9 cellular contexts compared by ENCODE assay signal in genomic region chr5:135038829-135039525, GRCh38. TPM values are rescaled to one million over a fixed set of nuclear protein-coding genes. Genes with fewer than 3 reads are reported as not detected.
DNase-seq lines count a peak whose midpoint lies in the region; ATAC-seq, FAIRE-seq and TF ChIP-seq lines count a peak whose summit lies in the region.
"Had no signal": no experiment of that assay in that cellular context is flagged by ENCODE, and none has a peak within 500 bp of the region (broad histone marks: within the 10 kb centered on the region; RNA-seq: fewer than 3 reads in every experiment).

No MANE protein-coding gene starts in this region.

- no TSS peak for BruUV-seq in GM12878 (replicated peaks; lab: Mats Ljungman, UMichigan)

- no peak overlapping the region for H2AK5ac ChIP-seq in mesenchymal stem cell (ENCODE audit: low read length, severe bottlenecking)

- no peak overlapping the region for H3K4me2 ChIP-seq in GM12878 (ENCODE audit: control insufficient read depth, insufficient read depth)
- H3K4me2 ChIP-seq in mesenchymal stem cell (ENCODE audit: low read length, poor library complexity, severe bottlenecking), result peak overlapping the region; percentile 1

- no peak for FAIRE-seq in GM12878 (lab: Jason Lieb, UNC)

- H4K8ac ChIP-seq in mesenchymal stem cell (ENCODE audit: low read length), result no peak overlapping the region

- H3K4me3 ChIP-seq in GM12878 (no peak overlapping the region), mesenchymal stem cell (ENCODE audit: insufficient read depth in 1 of 2, low read depth in 1 of 2, low read length in 2 of 2) (no peak overlapping the region), upper lobe of right lung (no peak overlapping the region)

- H4K20me1 ChIP-seq in GM12878 (ENCODE audit: control insufficient read depth, insufficient read depth), result peaks cover 2% of the 10 kb centered on the region; the same call in 1 of the 2 replicates

- intact Hi-C loops in Right ventricle myocardium superior (cut with DNase I) (no loop called here), Right ventricle myocardium inferior (cut with DNase I) (loop anchor here (10.0 kb wide), 1 partner anchor 296 kb away; no protein-coding TSS in a partner anchor), GM12878 (cut with micrococcal nuclease; ENCODE audit: unreplicated experiment) (no loop called here), upper lobe of right lung (cut with DNase I) (no loop called here)

- H3K14ac ChIP-seq in mesenchymal stem cell (ENCODE audit: low read length in 2 of 2), result no peak overlapping the region

- DNase-seq in Right ventricle myocardium superior (no peak), Right ventricle myocardium inferior (ENCODE audit: missing footprints) (no peak), GM12878 (ENCODE audit: low read depth, low spot score) (no peak), mesenchymal stem cell (peak; percentile 39), upper lobe of right lung (no peak), DMS79 (lab: John Stamatoyannopoulos, UW) (no peak), middle frontal gyrus (ENCODE audit: extremely low spot score, low spot score) (no peak), NCI-H2029 treated with DMSO at 0.1 percent for 48 hours (lab: John Stamatoyannopoulos, UW) (no peak)
- DNase-seq: activated naive CD4-positive, alpha-beta T cell treated with anti-CD3 and anti-CD28 coated beads, Interleukin-2, amount 10 ng/mL, durations not matched to agents 7 days and 5 days had no signal

- TF ChIP-seq CTCF in GM12878 (IDR thresholded peaks at IDR 0.05 in 2 of 3, conservative IDR thresholded peaks at IDR 0.05 in 1 of 3; ENCODE audit: control insufficient read depth in 2 of 3, extremely low read depth in 1 of 3, insufficient read depth in 1 of 3, low read depth in 3 of 3, low read length in 3 of 3), result no peak
- TF ChIP-seq CTCF in upper lobe of right lung (IDR thresholded peaks at IDR 0.05), result no peak

- SMC1A ChIA-PET in GM12878 (lab: Charles Lee; ENCODE audit: uncharacterized antibody, unreplicated experiment), result no interaction called here

- TF ChIP-seq EP300 in GM12878 (IDR thresholded peaks at IDR 0.05; ENCODE audit: borderline replicate concordance in 1 of 2, control insufficient read depth in 1 of 2, low read depth in 2 of 2, low read length in 2 of 2), result no peak

- no peak overlapping the region for H3K9ac ChIP-seq in GM12878 (ENCODE audit: control insufficient read depth, insufficient read depth, low read length)
- no peak overlapping the region for H3K9ac ChIP-seq in mesenchymal stem cell (ENCODE audit: low read length)

- in situ Hi-C loops in GM12878 (cut with MboI), result no loop called here

- H3K79me1 ChIP-seq in mesenchymal stem cell (replicated peaks; ENCODE audit: low read length, poor library complexity, severe bottlenecking), result no peaks in the 10 kb centered on the region

- H3K79me2 ChIP-seq in GM12878 (ENCODE audit: control insufficient read depth, insufficient read depth, low read length), result no peaks in the 10 kb centered on the region

- H3K27ac ChIP-seq in GM12878 (ENCODE audit: control insufficient read depth, insufficient read depth), result no peak overlapping the region
- no peak overlapping the region for H3K27ac ChIP-seq in mesenchymal stem cell (ENCODE audit: low read length, poor library complexity, severe bottlenecking)
- no peak overlapping the region for H3K27ac ChIP-seq in upper lobe of right lung

- H2AFZ ChIP-seq in GM12878 (ENCODE audit: control insufficient read depth, low read depth, low read length) (no peak overlapping the region), mesenchymal stem cell (ENCODE audit: low read depth, low read length) (no peak overlapping the region)

- RAD21 ChIA-PET in GM12878 (lab: Charles Lee; ENCODE audit: unreplicated experiment), result no interaction called here

- H3K18ac ChIP-seq in mesenchymal stem cell (ENCODE audit: low read depth in 1 of 2, low read length in 2 of 2), result peak overlapping the region; percentile 29 to 54

- H3K9me3 ChIP-seq in GM12878 (replicated peaks; ENCODE audit: control insufficient read depth, insufficient read depth, low read length), result no peaks in the 10 kb centered on the region
- H3K9me3 ChIP-seq in mesenchymal stem cell (ENCODE audit: control insufficient read depth, low read length), result no peaks in the 10 kb centered on the region
- no peaks in the 10 kb centered on the region for H3K9me3 ChIP-seq in upper lobe of right lung

- no peak for TF ChIP-seq POLR2A in GM12878 (IDR thresholded peaks at IDR 0.05; ENCODE audit: low read depth, low read length)

- no peaks in the 10 kb centered on the region for H3K36me3 ChIP-seq in GM12878 (ENCODE audit: control insufficient read depth in 2 of 2, insufficient read depth in 2 of 2, low read length in 1 of 2)
- H3K36me3 ChIP-seq in mesenchymal stem cell (ENCODE audit: control insufficient read depth in 1 of 2, insufficient read depth in 2 of 2, low read depth in 1 of 2, low read length in 2 of 2), result no peaks in the 10 kb centered on the region
- H3K36me3 ChIP-seq in upper lobe of right lung, result no peaks in the 10 kb centered on the region

- H2BK5ac ChIP-seq in mesenchymal stem cell (ENCODE audit: low read depth, low read length, poor library complexity, severe bottlenecking), result no peak overlapping the region

- no peak overlapping the region for H2BK120ac ChIP-seq in mesenchymal stem cell (ENCODE audit: low read depth, low read length)

- H3K4ac ChIP-seq in mesenchymal stem cell (ENCODE audit: low read depth in 1 of 2, low read length in 2 of 2), result no peak overlapping the region

- peak overlapping the region; percentile 62 for H4K91ac ChIP-seq in mesenchymal stem cell (ENCODE audit: low read length)

- H2BK15ac ChIP-seq in mesenchymal stem cell (ENCODE audit: low read depth, poor library complexity, severe bottlenecking), result no peak overlapping the region

- H2BK12ac ChIP-seq in mesenchymal stem cell (ENCODE audit: low read length in 2 of 2), result no peak overlapping the region

- TF ChIP-seq RAD21 in GM12878 (IDR thresholded peaks at IDR 0.05; ENCODE audit: insufficient read depth, low read depth, low read length), result no peak

- POLR2A ChIA-PET in GM12878 (lab: Charles Lee), result no interaction called here

- ATAC-seq in Right ventricle myocardium superior (ENCODE audit: poor library complexity), result peak; percentile 44
- ATAC-seq in Right ventricle myocardium inferior, result no peak
- no peak; the same call in 2 of the 3 replicates for ATAC-seq in GM12878
- ATAC-seq in upper lobe of right lung, result peak; percentile 35

- peaks cover 35 to 42% of the 10 kb centered on the region in 2 experiments for H3K27me3 ChIP-seq in GM12878 (replicated peaks in 1 of 2; ENCODE audit: control insufficient read depth in 2 of 2, insufficient read depth in 2 of 2, low read length in 1 of 2)
- H3K27me3 ChIP-seq in mesenchymal stem cell (ENCODE audit: control insufficient read depth in 1 of 2, insufficient read depth in 1 of 2, low read length in 2 of 2), result peaks cover 92 to 94% of the 10 kb centered on the region in 2 experiments
- peaks cover 95% of the 10 kb centered on the region for H3K27me3 ChIP-seq in upper lobe of right lung

- 15% methylated on average over 49 of the region's 67 CpGs for WGBS in GM12878 (ENCODE audit: insufficient coverage, insufficient replicate concordance, low lambda C conversion rate, missing lambda C conversion rate)
- WGBS in mesenchymal stem cell, result 4% methylated on average over 64 of the region's 67 CpGs

- H3K4me1 ChIP-seq in GM12878 (ENCODE audit: control insufficient read depth, insufficient read depth, low read length) (no peaks in the 10 kb centered on the region), mesenchymal stem cell (ENCODE audit: control insufficient read depth, insufficient read depth, low read depth, low read length) (peaks cover 23% of the 10 kb centered on the region), upper lobe of right lung (peaks cover 20% of the 10 kb centered on the region)

- H3K23ac ChIP-seq in mesenchymal stem cell (ENCODE audit: low read length in 2 of 2), result no peak overlapping the region

- CTCF ChIA-PET in GM12878 (lab: Yijun Ruan, JAX), result no interaction called here

TF ChIP-seq in GM12878, 131 proteins besides CTCF, POLR2A, EP300 and RAD21:
- TF ChIP-seq SUZ12 (IDR thresholded peaks at IDR 0.05; ENCODE audit: unreplicated experiment) (peak; percentile 14), ETV6 (conservative IDR thresholded peaks at IDR 0.05 in 1 of 2, IDR thresholded peaks at IDR 0.05 in 1 of 2; ENCODE audit: borderline replicate concordance in 1 of 2, low read depth in 1 of 2) (no peak)
TF ChIP-seq in GM12878: peak in this region for 1.

RNA-seq across cellular contexts. Expression of gene PITX1, which starts 4.9 kb away (rescaled TPM):
- total RNA-seq in Right ventricle myocardium superior (not detected), Right ventricle myocardium inferior (not detected), GM12878 (2014; rRNA removed) (0.44 and 0.68 TPM in 2 replicates), GM12878 (2014; rRNA removed; fragmentation: Illumina TruSeq; extraction: Trizol) (0.18 TPM in 1 of 2 replicates, not detected in the other), GM12878 (2021) (0.77 and 1.1 TPM in 2 replicates), upper lobe of right lung (not detected)
- total RNA-seq in GM12878 (2013; cell fraction: nucleolus; rRNA removed), result not detected in 2 replicates
- not detected for polyA plus RNA-seq in GM12878 (2011; ENCODE audit: low read depth)
- polyA plus RNA-seq in GM12878 (2011; rRNA removed) (not detected in 2 replicates), GM12878 (2014; fragmentation: Illumina TruSeq; extraction: Trizol) (not detected in 2 replicates), GM12878 (2014; fragmentation: Nextera tagmentation; extraction: Ambion mirVana) (not detected), GM12878 (2014; rRNA removed) (0.96 and 1.2 TPM in 2 replicates), GM12878 (2016; fragmentation: Nextera tagmentation; extraction: Ambion mirVana) (under 1 TPM; 0.16 to 0.43 TPM)
- not detected in 2 replicates for polyA plus RNA-seq in GM12878 (2011; cell fraction: cytosol; rRNA removed)
- polyA plus RNA-seq in GM12878 (2011; cell fraction: nucleus; rRNA removed), result not detected in 2 replicates
- polyA plus RNA-seq in GM12878 (2012), result 0.18 and 0.31 TPM in 2 replicates
- not detected in 2 replicates for polyA minus RNA-seq in GM12878 (2011; rRNA and poly(A)+ RNA removed)
- polyA minus RNA-seq in GM12878 (2011; cell fraction: cytosol; rRNA and poly(A)+ RNA removed), result 1.6 and 1.9 TPM in 2 replicates
- 0.96 TPM in 1 of 2 replicates, not detected in the other for polyA minus RNA-seq in GM12878 (2011; cell fraction: nucleus; rRNA and poly(A)+ RNA removed)
- 73.5 TPM for polyA plus RNA-seq in mesenchymal stem cell (2013, experiment 1 of 2)
- 74.6 TPM for polyA plus RNA-seq in mesenchymal stem cell (2013, experiment 2 of 2)

Comparison
In these comparisons a context has a peak if more than half of its experiments do, and no peak if none do; other contexts are left out.
1. ATAC-seq: peak in Right ventricle myocardium superior (single experiment) and upper lobe of right lung (single experiment); none in Right ventricle myocardium inferior (single experiment) and GM12878 (single experiment).